10 cellular contexts compared by ENCODE assay signal in genomic region chr1:10519016-10519417, GRCh38. TPM values are rescaled to one million over a fixed set of nuclear protein-coding genes. Genes with fewer than 3 reads are reported as not detected.
A peak's percentile ranks its signal among the peaks of the same experiment; 100 is the strongest.
DNase-seq lines count a peak whose midpoint lies in the region; ATAC-seq, FAIRE-seq and TF ChIP-seq lines count a peak whose summit lies in the region.
"Had no signal": no experiment of that assay in that cellular context is flagged by ENCODE, and none has a peak within 500 bp of the region (broad histone marks: within the 10 kb centered on the region; RNA-seq: fewer than 3 reads in every experiment).

No MANE protein-coding gene starts in this region.

- H3K4me3 ChIP-seq in K562 (no peak overlapping the region), lower lobe of right lung (no peak overlapping the region)

- no peak overlapping the region for H2AFZ ChIP-seq in K562 (ENCODE audit: low read depth, low read length)

- in situ Hi-C loops in ACHN (cut with HindIII; ENCODE audit: low pct_ligation_motif_present, low pct_unique_long_range_greater_than_20kb, low sequenced_read_pairs), result no loop called here
- in situ Hi-C loops in K562 (cut with MboI), result no loop called here

- H3K36me3 Mint-ChIP-seq in T-cell (peaks cover 31% of the 10 kb centered on the region), osteocyte (ENCODE audit: unreplicated experiment) (peaks cover 10% of the 10 kb centered on the region)

- FAIRE-seq in K562 (lab: Jason Lieb, UNC), result no peak

- POLR2A ChIA-PET in K562 (lab: Yijun Ruan, JAX) (interaction anchor here (1.0 to 2.0 kb wide), 2 partner anchors 9 to 12 kb away, joined by 4 to 5 read pairs; no protein-coding TSS in a partner anchor), T-cell (lab: Charles Lee) (interaction anchor here in 1 of 2 donors (0.5 kb wide), 1 partner anchor 645 kb away, joined by 9 read pairs; no protein-coding TSS in a partner anchor)

- no peak overlapping the region for H3K9ac ChIP-seq in K562 (ENCODE audit: insufficient read depth in 1 of 2, low read depth in 2 of 2, low read length in 2 of 2)

- TF ChIP-seq CTCF in K562 (IDR thresholded peaks at IDR 0.05 in 2 of 3, conservative IDR thresholded peaks at IDR 0.05 in 1 of 3; ENCODE audit: insufficient read depth in 2 of 3, low read depth in 1 of 3, low read length in 3 of 3) (no peak), lower lobe of right lung (IDR thresholded peaks at IDR 0.05) (no peak), osteocyte (IDR thresholded peaks at IDR 0.05) (no peak)

- TF ChIP-seq POLR2A in K562 (conservative IDR thresholded peaks at IDR 0.05), result no peak

- H3K36me3 ChIP-seq in K562 (ENCODE audit: control insufficient read depth, insufficient read depth, low read length) (peaks cover 37% of the 10 kb centered on the region), lower lobe of right lung (no peaks in the 10 kb centered on the region)

- peaks cover 71% of the 10 kb centered on the region for H3K79me2 ChIP-seq in K562 (ENCODE audit: control insufficient read depth, insufficient read depth, low read length)

- intact Hi-C loops in K562 (cut with micrococcal nuclease) (loop anchor here (10.0 kb wide), 1 partner anchor 426 kb away; no protein-coding TSS in a partner anchor), lower lobe of right lung (cut with DNase I) (loop anchor here (10.0 kb wide), 1 partner anchor 346 kb away; no protein-coding TSS in a partner anchor)

- TF ChIP-seq EP300 in K562 (IDR thresholded peaks at IDR 0.05; ENCODE audit: low read length), result no peak

- ATAC-seq in K562 (peak; percentile 17; the same call in 2 of the 3 replicates), lower lobe of right lung (peak; percentile 88 to 93), T-cell (replicated peaks in 1 of 4) (no peak)
- ATAC-seq: activated CD4-positive, CD25-positive, alpha-beta regulatory T cell treated with anti-CD3 and anti-CD28 coated beads, Interleukin-2, amount 50 U/mL, for 24 hours had no signal

- H3K4me1 ChIP-seq in K562 (replicated peaks in 1 of 2; ENCODE audit: control insufficient read depth in 2 of 2, insufficient read depth in 2 of 2, low read length in 2 of 2), result peaks cover 4 to 11% of the 10 kb centered on the region in 2 experiments; a peak in 3 of 5 replicates
- peaks cover 67% of the 10 kb centered on the region for H3K4me1 ChIP-seq in lower lobe of right lung

- H3K4me2 ChIP-seq in K562 (ENCODE audit: insufficient read depth, low read length), result no peak overlapping the region

- H3K9me3 Mint-ChIP-seq in T-cell, result no peaks in the 10 kb centered on the region
- H3K9me3 Mint-ChIP-seq in osteocyte (ENCODE audit: unreplicated experiment), result no peaks in the 10 kb centered on the region
- H3K9me3 Mint-ChIP-seq: activated naive CD4-positive, alpha-beta T cell treated with anti-CD3 and anti-CD28 coated beads, Interleukin-2, amount 10 ng/mL, durations not matched to agents 7 days and 5 days had no signal

- H3K27ac Mint-ChIP-seq in T-cell (no peak overlapping the region), osteocyte (ENCODE audit: unreplicated experiment) (no peak overlapping the region)
- H3K27ac Mint-ChIP-seq: activated naive CD4-positive, alpha-beta T cell treated with anti-CD3 and anti-CD28 coated beads, Interleukin-2, amount 10 ng/mL, durations not matched to agents 7 days and 5 days had no signal

- DNase-seq in ACHN (peak; percentile 46), NCI-H146 treated with DMSO at 0.1 percent for 48 hours (lab: John Stamatoyannopoulos, UW; ENCODE audit: unreplicated experiment) (peak; percentile 15), K562 (ENCODE audit: extremely low read depth in 1 of 4, low spot score in 3 of 4) (no peak), lower lobe of right lung (no peak), T-cell (no peak), osteocyte (ENCODE audit: extremely low spot score, unreplicated experiment) (no peak), epidermal melanocyte (ENCODE audit: insufficient read length, low spot score) (no peak)
- no peak for DNase-seq in stimulated activated CD4-positive, alpha-beta T cell treated with anti-CD3 and anti-CD28 coated beads, Interleukin-15, amount 100 ng/mL, for 24 hours
- DNase-seq: activated naive CD4-positive, alpha-beta T cell treated with anti-CD3 and anti-CD28 coated beads, Interleukin-2, amount 10 ng/mL, durations not matched to agents 7 days and 5 days had no signal

- H3K27ac ChIP-seq in K562 (ENCODE audit: extremely low read depth, low read depth, low read length), result no peak overlapping the region
- peak overlapping the region; percentile 48 for H3K27ac ChIP-seq in lower lobe of right lung

- H3K4me3 Mint-ChIP-seq in T-cell (no peak overlapping the region), osteocyte (ENCODE audit: unreplicated experiment) (no peak overlapping the region)
- H3K4me3 Mint-ChIP-seq: activated naive CD4-positive, alpha-beta T cell treated with anti-CD3 and anti-CD28 coated beads, Interleukin-2, amount 10 ng/mL, durations not matched to agents 7 days and 5 days had no signal

- no peak for TF ChIP-seq RAD21 in K562 (CRISPR knock-in tag; conservative IDR thresholded peaks at IDR 0.05 in 1 of 2, IDR thresholded peaks at IDR 0.05 in 1 of 2)

- BruUV-seq in K562 (replicated peaks; lab: Mats Ljungman, UMichigan), result no TSS peak

- no peaks in the 10 kb centered on the region for H3K27me3 ChIP-seq in K562 (ENCODE audit: control insufficient read depth in 2 of 2, insufficient read depth in 2 of 2, low read length in 2 of 2)
- no peaks in the 10 kb centered on the region for H3K27me3 ChIP-seq in lower lobe of right lung (ENCODE audit: low read depth)

- peaks cover 3% of the 10 kb centered on the region for H3K9me1 ChIP-seq in K562 (ENCODE audit: control insufficient read depth, insufficient read depth, low read length)

- H3K27me3 Mint-ChIP-seq in T-cell (no peaks in the 10 kb centered on the region), osteocyte (ENCODE audit: unreplicated experiment) (no peaks in the 10 kb centered on the region)
- H3K27me3 Mint-ChIP-seq: activated naive CD4-positive, alpha-beta T cell treated with anti-CD3 and anti-CD28 coated beads, Interleukin-2, amount 10 ng/mL, durations not matched to agents 7 days and 5 days had no signal

- H3K4me1 Mint-ChIP-seq in T-cell, result peaks cover 69 to 77% (median 73%) of the 10 kb centered on the region in 3 donors
- H3K4me1 Mint-ChIP-seq in osteocyte (ENCODE audit: unreplicated experiment), result peaks cover 28% of the 10 kb centered on the region

- CTCF ChIA-PET in K562 (lab: Yijun Ruan, JAX; ENCODE audit: low intra/inter-chr PET ratio) (interaction anchor here (1.4 kb wide), 1 partner anchor 348 kb away, joined by 6 read pairs; no protein-coding TSS in a partner anchor), T-cell (lab: Charles Lee) (interaction anchor here in 1 of 2 donors (0.5 kb wide), 1 partner anchor 20 kb away, joined by 3 read pairs; no protein-coding TSS in a partner anchor)

- 52% methylated on average over 7 of the region's 7 CpGs for WGBS in K562 (ENCODE audit: insufficient coverage, low coverage, missing lambda C conversion rate)

- H4K20me1 ChIP-seq in K562 (replicated peaks; ENCODE audit: control insufficient read depth, insufficient read depth, low read length), result peaks cover 47% of the 10 kb centered on the region

- no peaks in the 10 kb centered on the region for H3K9me3 ChIP-seq in K562 (replicated peaks; ENCODE audit: control insufficient read depth, insufficient read depth, low read depth, low read length)
- no peaks in the 10 kb centered on the region for H3K9me3 ChIP-seq in lower lobe of right lung

TF ChIP-seq in K562, 482 proteins besides CTCF, POLR2A, EP300 and RAD21 (continues in another document):
- TF ChIP-seq CTBP1 (IDR thresholded peaks at IDR 0.05; ENCODE audit: borderline replicate concordance), result no peak

RNA-seq across cellular contexts. Expression of gene PEX14, which starts 44.3 kb away (rescaled TPM):
- total RNA-seq in K562 (2011; cell fraction: chromatin; rRNA removed; ENCODE audit: low replicate concordance), result 22.7 and 32.6 TPM in 2 replicates
- total RNA-seq in K562 (2011; cell fraction: nucleolus; rRNA removed), result 32.9 and 41.0 TPM in 2 replicates
- total RNA-seq in K562 (2011; cell fraction: nucleoplasm; rRNA removed), result 27.9 and 28.1 TPM in 2 replicates
- total RNA-seq in K562 (2014; rRNA removed) (25.7 and 39.1 TPM in 2 replicates), K562 (2014; rRNA removed; fragmentation: Illumina TruSeq; extraction: Trizol) (11.6 and 12.8 TPM in 2 replicates), K562 (2015; rRNA removed; fragmentation: Illumina TruSeq; extraction: Trizol) (20.2 and 22.7 TPM in 2 replicates), K562 (2021) (45.7 and 47.5 TPM in 2 replicates), lower lobe of right lung (27.9 TPM), T-cell (10 to 100 TPM; 22.3 to 24.5 (median 22.7) TPM), osteocyte (22.2 and 23.8 TPM in 2 replicates)
- polyA plus RNA-seq in K562 (2011; rRNA removed) (8.0 and 19.6 TPM in 2 replicates), K562 (2014; fragmentation: Illumina TruSeq; extraction: Trizol) (30.2 and 31.2 TPM in 2 replicates), K562 (2014; fragmentation: Nextera tagmentation; extraction: Ambion mirVana) (1 to 10 TPM; 2.6 to 2.9 TPM), K562 (2014; rRNA removed) (25.5 and 27.2 TPM in 2 replicates)
- polyA plus RNA-seq in K562 (2011; cell fraction: cytosol; rRNA removed), result 11.8 and 15.9 TPM in 2 replicates
- polyA plus RNA-seq in K562 (2011; cell fraction: nucleus; rRNA removed), result 22.9 and 28.2 TPM in 2 replicates
- polyA plus RNA-seq in K562 (2012), result 37.1 and 37.2 TPM in 2 replicates
- 6.4 and 7.4 TPM in 2 replicates for polyA minus RNA-seq in K562 (2011; rRNA and poly(A)+ RNA removed)
- polyA minus RNA-seq in K562 (2011; cell fraction: cytosol; rRNA and poly(A)+ RNA removed), result 11.3 and 18.9 TPM in 2 replicates
- 12.4 and 16.8 TPM in 2 replicates for polyA minus RNA-seq in K562 (2011; cell fraction: nucleus; rRNA and poly(A)+ RNA removed)

RNA-seq across cellular contexts. Expression of gene DFFA, which starts 46.7 kb away (rescaled TPM):
- 54.1 and 71.5 TPM in 2 replicates for total RNA-seq in K562 (2011; cell fraction: chromatin; rRNA removed; ENCODE audit: low replicate concordance)
- total RNA-seq in K562 (2011; cell fraction: nucleolus; rRNA removed), result 37.0 and 45.7 TPM in 2 replicates
- total RNA-seq in K562 (2011; cell fraction: nucleoplasm; rRNA removed), result 49.3 and 71.1 TPM in 2 replicates
- total RNA-seq in K562 (2014; rRNA removed), result 47.0 and 62.9 TPM in 2 replicates
- total RNA-seq in K562 (2014; rRNA removed; fragmentation: Illumina TruSeq; extraction: Trizol), result 66.5 and 67.3 TPM in 2 replicates
- 64.2 and 65.3 TPM in 2 replicates for total RNA-seq in K562 (2015; rRNA removed; fragmentation: Illumina TruSeq; extraction: Trizol)
- 74.8 and 78.9 TPM in 2 replicates for total RNA-seq in K562 (2021)
- 47.1 and 57.7 TPM in 2 replicates for polyA plus RNA-seq in K562 (2011; rRNA removed)
- 36.0 and 40.4 TPM in 2 replicates for polyA plus RNA-seq in K562 (2011; cell fraction: cytosol; rRNA removed)
- polyA plus RNA-seq in K562 (2011; cell fraction: nucleus; rRNA removed), result 17.7 and 20.4 TPM in 2 replicates
- 29.9 and 45.7 TPM in 2 replicates for polyA plus RNA-seq in K562 (2012)
- 53.3 and 54.9 TPM in 2 replicates for polyA plus RNA-seq in K562 (2014; fragmentation: Illumina TruSeq; extraction: Trizol)
- 10 to 100 TPM; 59.2 to 71.7 TPM for polyA plus RNA-seq in K562 (2014; fragmentation: Nextera tagmentation; extraction: Ambion mirVana)
- polyA plus RNA-seq in K562 (2014; rRNA removed), result 39.6 and 44.4 TPM in 2 replicates
- 78.7 and 100.0 TPM in 2 replicates for polyA minus RNA-seq in K562 (2011; rRNA and poly(A)+ RNA removed)
- 29.8 and 30.1 TPM in 2 replicates for polyA minus RNA-seq in K562 (2011; cell fraction: cytosol; rRNA and poly(A)+ RNA removed)
- 7.7 and 12.9 TPM in 2 replicates for polyA minus RNA-seq in K562 (2011; cell fraction: nucleus; rRNA and poly(A)+ RNA removed)
- total RNA-seq in lower lobe of right lung, result 37.0 TPM
- 10 to 100 TPM; 19.3 to 32.9 (median 26.0) TPM for total RNA-seq in T-cell
- total RNA-seq in osteocyte, result 39.6 and 39.8 TPM in 2 replicates

Comparison
In these comparisons a context has a peak if more than half of its experiments do, and no peak if none do; other contexts are left out.
1. DNase-seq: peak in ACHN (single experiment) and NCI-H146 treated with DMSO at 0.1 percent for 48 hours (single experiment); none in K562 (0 of 4), lower lobe of right lung (single experiment), stimulated activated CD4-positive, alpha-beta T cell treated with anti-CD3 and anti-CD28 coated beads, Interleukin-15, amount 100 ng/mL, for 24 hours (single experiment), T-cell (0 of 34), osteocyte (single experiment) and epidermal melanocyte (single experiment).
2. ATAC-seq: peak in K562 (single experiment) and lower lobe of right lung (2 of 2); none in T-cell (0 of 4).